Comparison of ENCODE assay signal across 8 cellular contexts in the genomic region with DNA sequence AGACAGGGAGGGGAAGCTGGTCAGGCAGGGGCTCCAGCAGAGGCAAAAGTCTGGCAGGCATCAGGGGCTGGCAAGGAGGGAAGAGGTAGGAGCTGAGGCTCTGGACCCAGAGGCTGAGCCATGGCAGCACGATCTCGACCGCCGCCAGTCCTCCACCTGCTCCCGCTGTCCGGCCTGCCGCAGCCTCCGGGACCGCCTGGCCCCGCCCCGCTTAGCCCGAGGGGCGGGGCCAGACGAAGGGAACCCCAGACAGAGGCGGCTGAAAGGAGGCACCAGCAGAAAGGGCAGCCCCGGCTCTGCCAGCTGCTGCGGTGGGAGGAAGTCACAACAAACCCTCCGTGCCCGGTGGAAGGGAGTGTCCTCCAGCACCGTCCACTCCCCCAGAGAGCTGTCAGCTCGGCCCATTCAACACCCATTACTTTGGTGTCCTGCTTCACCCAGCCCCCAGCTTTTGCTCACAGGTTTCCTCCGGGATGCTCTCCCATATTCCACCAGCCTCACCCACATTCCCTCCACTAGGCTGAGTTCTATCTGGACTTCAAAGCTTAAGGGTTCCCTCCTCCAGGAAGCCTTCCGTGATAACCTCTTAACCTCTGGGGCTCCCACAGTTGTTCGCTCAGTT. TPM values are rescaled to one million over a fixed set of nuclear protein-coding genes. Genes with fewer than 3 reads are reported as not detected.
DNase-seq lines count a peak whose midpoint lies in the region; ATAC-seq and TF ChIP-seq lines count a peak whose summit lies in the region.

A gene with protein sequence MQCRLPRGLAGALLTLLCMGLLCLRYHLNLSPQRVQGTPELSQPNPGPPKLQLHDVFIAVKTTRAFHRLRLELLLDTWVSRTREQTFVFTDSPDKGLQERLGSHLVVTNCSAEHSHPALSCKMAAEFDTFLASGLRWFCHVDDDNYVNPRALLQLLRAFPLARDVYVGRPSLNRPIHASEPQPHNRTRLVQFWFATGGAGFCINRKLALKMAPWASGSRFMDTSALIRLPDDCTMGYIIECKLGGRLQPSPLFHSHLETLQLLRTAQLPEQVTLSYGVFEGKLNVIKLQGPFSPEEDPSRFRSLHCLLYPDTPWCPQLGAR (minus strand): TSS at position 161 of the 622 bp plus-strand sequence. CDS start 207 bp downstream, outside the sequence.

- no peaks in the 10 kb centered on the region for H3K27me3 Mint-ChIP-seq in chondrocyte (ENCODE audit: low read depth)

- no peaks in the 10 kb centered on the region for H3K36me3 ChIP-seq in ES-I3 (ENCODE audit: insufficient read depth, low read length)
- H3K36me3 ChIP-seq in GM23248 (ENCODE audit: low read depth), result no peaks in the 10 kb centered on the region

- no peaks in the 10 kb centered on the region for H3F3A ChIP-seq in GM23248 (ENCODE audit: insufficient read depth)

- H3K9me2 ChIP-seq in GM23248 (ENCODE audit: insufficient read depth), result no peaks in the 10 kb centered on the region

- H3K4me1 ChIP-seq in ES-I3 (ENCODE audit: insufficient read depth, low read length), result peaks cover 34% of the 10 kb centered on the region; the same call in 1 of the 2 replicates
- peaks cover 4% of the 10 kb centered on the region; the same call in 1 of the 2 replicates for H3K4me1 ChIP-seq in GM23248 (ENCODE audit: insufficient read depth)

- no peak within 1 kb of the TSS for H3K27ac ChIP-seq in GM23248

- H2AFZ ChIP-seq in GM23248, result no peak within 1 kb of the TSS

- no peak within 1 kb of the TSS for H3K4me3 ChIP-seq in GM23248

- peaks cover 10% of the 10 kb centered on the region for H3K36me3 Mint-ChIP-seq in chondrocyte (ENCODE audit: low read depth)

- H4K20me1 ChIP-seq in GM23248 (ENCODE audit: insufficient read depth), result no peaks in the 10 kb centered on the region

- 0 out of 2 replicates have a peak, but pooled peaks cover 6% of the 10 kb centered on the region for H3K27me3 ChIP-seq in GM23248 (replicated peaks; ENCODE audit: insufficient read depth)

- H3K9me3 ChIP-seq in ES-I3 (ENCODE audit: control insufficient read depth, insufficient read depth, low read length), result no peaks in the 10 kb centered on the region
- no peaks in the 10 kb centered on the region for H3K9me3 ChIP-seq in GM23248 (ENCODE audit: low read depth)

- in situ Hi-C loops in GM23248 (cut with MboI), result no loop called here

- H3K4me2 ChIP-seq in GM23248 (ENCODE audit: unreplicated experiment), result no peak within 1 kb of the TSS

- H3K79me2 ChIP-seq in GM23248 (ENCODE audit: insufficient read depth), result no peaks in the 10 kb centered on the region

- 7% methylated on average over 18 to 23 of the region's 24 CpGs for WGBS in GM23248 (ENCODE audit: low coverage in 1 of 2, low lambda C conversion rate in 2 of 2, missing lambda C conversion rate in 2 of 2), 2 experiments

- H3K9ac ChIP-seq in ES-I3 (ENCODE audit: low read depth, low read length) (peak within 1 kb of the TSS; percentile 20; the same call in 1 of the 2 replicates), GM23248 (no peak within 1 kb of the TSS)

- DNase-seq in GM23248 (peak; percentile 68), NCI-H1105 (lab: John Stamatoyannopoulos, UW) (peak; percentile 26), chondrocyte (ENCODE audit: low spot score) (no peak), left kidney (ENCODE audit: low read depth, low spot score) (peak; percentile 95)
- peak; percentile 59 for DNase-seq in activated CD4-positive, alpha-beta T cell treated with anti-CD3 and anti-CD28 coated beads for 1 hour
- DNase-seq in stimulated activated CD4-positive, alpha-beta T cell treated with anti-CD3 and anti-CD28 coated beads, Interleukin-4, amount 100 ng/mL, for 24 hours, result peak; percentile 74

- no peak for ATAC-seq in HG03457 (IDR thresholded peaks at IDR 0.05; ENCODE audit: unreplicated experiment)

- no peak within 1 kb of the TSS for H3K4me3 Mint-ChIP-seq in chondrocyte (ENCODE audit: unreplicated experiment)

- TF ChIP-seq CTCF in chondrocyte (IDR thresholded peaks at IDR 0.05), result peak; percentile 40

- H3K9me3 Mint-ChIP-seq in chondrocyte (ENCODE audit: low read depth), result no peaks in the 10 kb centered on the region

- H3K4me1 Mint-ChIP-seq in chondrocyte (ENCODE audit: low read depth), result peaks cover 22% of the 10 kb centered on the region

- H3K27ac Mint-ChIP-seq in chondrocyte (ENCODE audit: unreplicated experiment), result no peak within 1 kb of the TSS

RNA-seq across cellular contexts. Expression of the gene that starts here (rescaled TPM):
- not detected in 2 replicates for total RNA-seq in GM23248 (2014; rRNA removed; shearing (Covaris generic))
- 0.32 TPM in 1 of 2 replicates, not detected in the other for polyA plus RNA-seq in GM23248 (2016; fragmentation: Nextera tagmentation; extraction: Ambion mirVana)
- 1.1 to 2.1 TPM (median 1.2 TPM) in 3 replicates for total RNA-seq in chondrocyte

Comparison
In these comparisons a context has a peak if more than half of its experiments do, and no peak if none do; other contexts are left out.
1. Peak in DNase-seq in GM23248; RNA of the gene not detected or under 1 TPM.